ENCODE assay signal across 29 cellular contexts in genomic region chr7:84331665-84332064, GRCh38.
DNase-seq lines count a peak whose midpoint lies in the region; ATAC-seq and TF ChIP-seq lines count a peak whose summit lies in the region.
"Had no signal": no experiment of that assay in that cellular context is flagged by ENCODE, and none has a peak within 500 bp of the region (broad histone marks: within the 10 kb centered on the region; RNA-seq: fewer than 3 reads in every experiment).

No MANE protein-coding gene starts in this region.

- in situ Hi-C loops in astrocyte of the cerebellum (cut with HindIII; ENCODE audit: low sequenced_read_pairs) = no loop called here

- H3K36me3 Mint-ChIP-seq in stimulated activated memory B cell treated with anti-CD40 and anti-IgM and Interleukin-4, amounts not matched to agents 10 μg/mL and 1 μg/mL and 100 μg/mL, for 72 hours = no peaks in the 10 kb centered on the region
- H3K36me3 Mint-ChIP-seq: activated naive CD4-positive, alpha-beta T cell treated with anti-CD3 and anti-CD28 coated beads, Interleukin-2, amount 50 U/mL, for 72 hours; CD8-positive, alpha-beta memory T cell; naive thymus-derived CD8-positive, alpha-beta T cell; T-cell had no signal

- no peak overlapping the region for H3K4me3 Mint-ChIP-seq in stimulated activated memory B cell treated with anti-CD40 and anti-IgM and Interleukin-4, amounts not matched to agents 10 μg/mL and 1 μg/mL and 100 μg/mL, for 72 hours
- H3K4me3 Mint-ChIP-seq: activated CD4-positive, alpha-beta T cell treated with anti-CD3 and anti-CD28 coated beads, Interleukin-2, amount 10 ng/mL, durations not matched to agents 24 days and 14 days; B cell; CD8-positive, alpha-beta memory T cell; effector memory CD8-positive, alpha-beta T cell; naive thymus-derived CD8-positive, alpha-beta T cell; T-cell had no signal

- H3K27ac Mint-ChIP-seq in stimulated activated memory B cell treated with anti-CD40 and anti-IgM and Interleukin-4, amounts not matched to agents 10 μg/mL and 1 μg/mL and 100 μg/mL, for 72 hours = no peak overlapping the region
- H3K27ac Mint-ChIP-seq: activated CD4-positive, alpha-beta T cell treated with anti-CD3 and anti-CD28 coated beads, Interleukin-2, amount 10 ng/mL, durations not matched to agents 24 days and 14 days; activated naive CD4-positive, alpha-beta T cell treated with anti-CD3 and anti-CD28 coated beads, Interleukin-2, amount 50 U/mL, for 72 hours; B cell; CD8-positive, alpha-beta memory T cell; effector memory CD8-positive, alpha-beta T cell; naive thymus-derived CD8-positive, alpha-beta T cell; T-cell had no signal

- DNase-seq in NCI-H2171 treated with DMSO at 0.1 percent for 48 hours (lab: John Stamatoyannopoulos, UW) (peak; percentile 11), NCI-H2171 (lab: John Stamatoyannopoulos, UW) (no peak), astrocyte of the cerebellum (ENCODE audit: low read depth) (peak; percentile 59), kidney epithelial cell (ENCODE audit: low read depth) (peak; percentile 14)
- DNase-seq in stimulated activated CD4-positive, alpha-beta T cell treated with anti-CD3 and anti-CD28 coated beads, Interleukin-4, amount 100 ng/mL, for 1 hour = no peak
- DNase-seq: activated CD4-positive, alpha-beta T cell treated with anti-CD3 and anti-CD28 coated beads, Interleukin-2, amount 10 ng/mL, durations not matched to agents 24 days and 14 days; activated CD8-positive, alpha-beta memory T cell treated with anti-CD3 and anti-CD28 coated beads for 24 hours; amygdala; CD8-positive, alpha-beta memory T cell; cortex of kidney; effector memory CD8-positive, alpha-beta T cell; foreskin keratinocyte; heart left ventricle; naive thymus-derived CD8-positive, alpha-beta T cell; NCI-H1417 treated with DMSO at 0.1 percent for 48 hours; NCI-H2081 treated with DMSO at 0.1 percent for 48 hours; NCI-H345; NCI-H774; stimulated activated naive CD4-positive, alpha-beta T cell; T-cell; upper lobe of left lung had no signal

- ATAC-seq in HG02973 (IDR thresholded peaks at IDR 0.05; ENCODE audit: unreplicated experiment) (no peak), HG03342 (IDR thresholded peaks at IDR 0.05; ENCODE audit: unreplicated experiment) (no peak)
- ATAC-seq in stimulated activated memory B cell treated with anti-CD40 and anti-IgM and Interleukin-4, amounts not matched to agents 10 μg/mL and 1 μg/mL and 100 μg/mL, for 72 hours = no peak
- ATAC-seq: activated naive CD4-positive, alpha-beta T cell treated with anti-CD3 and anti-CD28 coated beads, Interleukin-2, amount 50 U/mL, for 72 hours; effector memory CD8-positive, alpha-beta T cell; foreskin keratinocyte; heart left ventricle; naive thymus-derived CD8-positive, alpha-beta T cell; T-cell had no signal

- H3K27me3 ChIP-seq in kidney epithelial cell (ENCODE audit: control insufficient read depth, insufficient read depth, low read length) = no peaks in the 10 kb centered on the region
- H3K27me3 ChIP-seq: cardiac muscle cell, foreskin keratinocyte, heart left ventricle, suprapubic skin, upper lobe of left lung had no signal

- H3K9me3 Mint-ChIP-seq in stimulated activated memory B cell treated with anti-CD40 and anti-IgM and Interleukin-4, amounts not matched to agents 10 μg/mL and 1 μg/mL and 100 μg/mL, for 72 hours = peaks cover 8% of the 10 kb centered on the region
- H3K9me3 Mint-ChIP-seq: activated CD4-positive, alpha-beta T cell treated with anti-CD3 and anti-CD28 coated beads, Interleukin-2, amount 10 ng/mL, durations not matched to agents 24 days and 14 days; activated naive CD4-positive, alpha-beta T cell treated with anti-CD3 and anti-CD28 coated beads, Interleukin-2, amount 50 U/mL, for 72 hours; T-cell had no signal

- TF ChIP-seq CTCF in astrocyte of the cerebellum (IDR thresholded peaks at IDR 0.05; ENCODE audit: low read depth, low read length, missing control alignments) = no peak
- no peak for TF ChIP-seq CTCF in kidney epithelial cell (IDR thresholded peaks at IDR 0.05; ENCODE audit: insufficient read depth, low read length, poor library complexity, severe bottlenecking)

- H3K4me1 Mint-ChIP-seq in stimulated activated memory B cell treated with anti-CD40 and anti-IgM and Interleukin-4, amounts not matched to agents 10 μg/mL and 1 μg/mL and 100 μg/mL, for 72 hours = no peaks in the 10 kb centered on the region
- H3K4me1 Mint-ChIP-seq: activated CD4-positive, alpha-beta T cell treated with anti-CD3 and anti-CD28 coated beads, Interleukin-2, amount 10 ng/mL, durations not matched to agents 24 days and 14 days; CD8-positive, alpha-beta memory T cell; naive thymus-derived CD8-positive, alpha-beta T cell; T-cell had no signal

- no peaks in the 10 kb centered on the region for H3K36me3 ChIP-seq in kidney epithelial cell (ENCODE audit: control insufficient read depth, insufficient read depth, low read length)
- H3K36me3 ChIP-seq: cardiac muscle cell, heart left ventricle, suprapubic skin, upper lobe of left lung had no signal

- H3K4me3 ChIP-seq in astrocyte of the cerebellum (ENCODE audit: low read depth, low read length) (no peak overlapping the region), kidney epithelial cell (ENCODE audit: low read depth, low read length) (no peak overlapping the region)
- H3K4me3 ChIP-seq: cardiac muscle cell, heart left ventricle, lung, suprapubic skin, upper lobe of left lung had no signal

- no peaks in the 10 kb centered on the region for H3K27me3 Mint-ChIP-seq in stimulated activated memory B cell treated with anti-CD40 and anti-IgM and Interleukin-4, amounts not matched to agents 10 μg/mL and 1 μg/mL and 100 μg/mL, for 72 hours
- H3K27me3 Mint-ChIP-seq: activated CD4-positive, alpha-beta T cell treated with anti-CD3 and anti-CD28 coated beads, Interleukin-2, amount 10 ng/mL, durations not matched to agents 24 days and 14 days; B cell; CD8-positive, alpha-beta memory T cell; effector memory CD8-positive, alpha-beta T cell had no signal

Comparison
In these comparisons a context has a peak if more than half of its experiments do, and no peak if none do; other contexts are left out.
1. DNase-seq: peak in NCI-H2171 treated with DMSO at 0.1 percent for 48 hours (single experiment), astrocyte of the cerebellum (single experiment) and kidney epithelial cell (single experiment); none in NCI-H2171 (single experiment) and stimulated activated CD4-positive, alpha-beta T cell treated with anti-CD3 and anti-CD28 coated beads, Interleukin-4, amount 100 ng/mL, for 1 hour (single experiment).